Comparison of ENCODE assay signal across 12 cellular contexts in genomic region chr16:55691771-55692170, GRCh38. TPM values are rescaled to one million over a fixed set of nuclear protein-coding genes. Genes with fewer than 3 reads are reported as not detected.
"Had no signal": no experiment of that assay in that cellular context is flagged by ENCODE, and none has a peak within 500 bp of the region (broad histone marks: within the 10 kb centered on the region; RNA-seq: fewer than 3 reads in every experiment).

No MANE protein-coding gene starts in this region.

- H3K4me3 ChIP-seq: GM23248, GM23338, HAP-1 had no signal

- FAIRE-seq: H1, H54 had no signal

- ATAC-seq: GM23338, HCT116 had no signal

- H3K9me3 ChIP-seq: HAP-1 had no signal

- H3K4me2 ChIP-seq: GM23338 had no signal

- H3K27ac ChIP-seq: GM23248 had no signal

- H2AFZ ChIP-seq: GM23248, GM23338 had no signal

- H3K36me3 ChIP-seq: HAP-1 had no signal

- H3K9ac ChIP-seq: GM23248 had no signal

- DNase-seq: GM23248, GOT3, H7, H9, HCEC 1CT, HFFc6 had no signal

- H3K4me1 ChIP-seq: HAP-1 had no signal

RNA-seq across cellular contexts. Expression of gene SLC6A2, which starts 36.0 kb away (rescaled TPM):
- total RNA-seq: GM23248, H1, H4, HFFc6 had no signal
- polyA plus RNA-seq: GM23248 had no signal
